ENCODE assay signal across 15 cellular contexts in genomic region chr10:2081501-2081900, GRCh38.
DNase-seq lines count a peak whose midpoint lies in the region; ATAC-seq and TF ChIP-seq lines count a peak whose summit lies in the region.
"Had no signal": no experiment of that assay in that cellular context is flagged by ENCODE, and none has a peak within 500 bp of the region (broad histone marks: within the 10 kb centered on the region; RNA-seq: fewer than 3 reads in every experiment).

No MANE protein-coding gene starts in this region.

- peak; percentile 57 for ATAC-seq in GM21529 (IDR thresholded peaks at IDR 0.05; ENCODE audit: unreplicated experiment)
- no peak for ATAC-seq in HG03095 (IDR thresholded peaks at IDR 0.05; ENCODE audit: unreplicated experiment)
- ATAC-seq: effector memory CD8-positive, alpha-beta T cell had no signal

- H3K27ac ChIP-seq in left ventricle myocardium inferior (replicated peaks) = no peak overlapping the region

- no peaks in the 10 kb centered on the region for H3K9me3 ChIP-seq in left ventricle myocardium inferior (replicated peaks)

- H3K4me3 ChIP-seq in left ventricle myocardium inferior = no peak overlapping the region

- peak; percentile 24 for DNase-seq in M059J (ENCODE audit: low read depth)
- peak; percentile 32 for DNase-seq in left ventricle myocardium inferior
- DNase-seq in posterior vena cava (ENCODE audit: low spot score) = no peak
- DNase-seq in NCI-H510A treated with DMSO at 0.1 percent for 48 hours (lab: John Stamatoyannopoulos, UW) = no peak
- no peak for DNase-seq in activated CD8-positive, alpha-beta memory T cell treated with anti-CD3 and anti-CD28 coated beads, Interleukin-2, amount 50 U/mL, for 48 hours
- DNase-seq: activated CD4-positive, alpha-beta T cell treated with anti-CD3 and anti-CD28 coated beads, Interleukin-2, amount 50 U/mL, for 48 hours; activated gamma-delta T cell; CD4-positive, alpha-beta T cell; effector memory CD8-positive, alpha-beta T cell; NCI-H1105 treated with DMSO at 0.1 percent for 48 hours; NCI-H446 treated with DMSO at 0.1 percent for 48 hours; small intestine; substantia nigra had no signal

- TF ChIP-seq CTCF in left ventricle myocardium inferior (IDR thresholded peaks at IDR 0.05; ENCODE audit: borderline replicate concordance) = peak; percentile 14

- no peaks in the 10 kb centered on the region for H3K36me3 ChIP-seq in left ventricle myocardium inferior

- intact Hi-C loops in left ventricle myocardium inferior (cut with micrococcal nuclease) = no loop called here
- intact Hi-C loops in posterior vena cava (cut with DNase I) = no loop called here

- no peaks in the 10 kb centered on the region for H3K27me3 ChIP-seq in left ventricle myocardium inferior (ENCODE audit: low read depth)

- no peaks in the 10 kb centered on the region for H3K4me1 ChIP-seq in left ventricle myocardium inferior

Comparison
In these comparisons a context has a peak if more than half of its experiments do, and no peak if none do; other contexts are left out.
1. DNase-seq: peak in M059J (single experiment) and left ventricle myocardium inferior (single experiment); none in posterior vena cava (single experiment), NCI-H510A treated with DMSO at 0.1 percent for 48 hours (single experiment) and activated CD8-positive, alpha-beta memory T cell treated with anti-CD3 and anti-CD28 coated beads, Interleukin-2, amount 50 U/mL, for 48 hours (single experiment).